8 cellular contexts compared by ENCODE assay signal in the genomic region with DNA sequence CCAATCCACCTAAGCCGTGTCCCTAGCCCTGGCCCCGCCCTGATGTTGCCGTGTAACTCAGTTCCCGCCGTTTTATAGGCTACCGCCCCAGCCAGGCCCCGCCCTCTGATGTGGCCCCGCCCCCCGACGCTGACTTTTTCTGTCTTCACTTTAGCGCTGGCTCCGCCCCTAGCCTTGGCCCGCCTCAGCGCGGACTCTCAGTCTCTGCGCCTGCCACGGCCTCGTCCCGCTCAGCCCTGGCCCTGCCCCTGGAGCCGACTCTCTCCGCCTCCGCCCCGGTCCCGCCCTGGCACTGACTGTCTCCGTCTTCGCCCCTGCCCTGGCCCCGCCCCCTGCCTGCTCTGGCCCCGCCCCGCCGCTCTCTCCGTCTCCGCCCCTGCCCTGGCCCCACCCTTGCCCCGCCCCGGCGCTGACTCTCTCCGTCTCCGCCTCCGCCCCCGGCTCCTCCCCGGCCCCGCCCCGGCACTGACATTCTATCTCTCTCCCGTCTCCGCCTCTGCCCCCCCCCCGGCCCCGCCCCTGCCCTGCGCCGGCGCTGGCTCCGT. TPM values are rescaled to one million over a fixed set of nuclear protein-coding genes. Genes with fewer than 3 reads are reported as not detected.
DNase-seq lines count a peak whose midpoint lies in the region; ATAC-seq and TF ChIP-seq lines count a peak whose summit lies in the region.

No MANE protein-coding gene starts in this region.

- ATAC-seq in GM19035 (IDR thresholded peaks at IDR 0.05; ENCODE audit: unreplicated experiment) (peak; percentile 82), HG03342 (IDR thresholded peaks at IDR 0.05; ENCODE audit: unreplicated experiment) (peak; percentile 78)
- ATAC-seq in activated CD4-positive, CD25-positive, alpha-beta regulatory T cell treated with anti-CD3 and anti-CD28 coated beads, Interleukin-2, amount 50 U/mL, for 24 hours = peak; percentile 91 to 94
- ATAC-seq in central memory CD8-positive, alpha-beta T cell (replicated peaks; ENCODE audit: extremely low read depth, poor library complexity, severe bottlenecking) = peak; percentile 90

- no peaks in the 10 kb centered on the region for H3K9me3 Mint-ChIP-seq in central memory CD8-positive, alpha-beta T cell

- peak overlapping the region; percentile 89 for H3K4me3 Mint-ChIP-seq in central memory CD8-positive, alpha-beta T cell

- H3K36me3 Mint-ChIP-seq in central memory CD8-positive, alpha-beta T cell (ENCODE audit: insufficient read depth) = peaks cover 18% of the 10 kb centered on the region

- H3K36me3 ChIP-seq in kidney epithelial cell (ENCODE audit: control insufficient read depth, insufficient read depth, low read length) = no peaks in the 10 kb centered on the region

- DNase-seq in AG09309 (ENCODE audit: low read depth) (peak; percentile 71), NCI-H446 (lab: John Stamatoyannopoulos, UW) (peak; percentile 97 to 99), kidney epithelial cell (ENCODE audit: low read depth) (peak; percentile 83)
- DNase-seq in central memory CD8-positive, alpha-beta T cell (ENCODE audit: low spot score in 2 of 2) = peak; percentile 95 to 99
- DNase-seq in stimulated activated CD4-positive, alpha-beta T cell treated with anti-CD3 and anti-CD28 coated beads, Interleukin-15, amount 100 ng/mL, for 24 hours = peak; percentile 99

- H3K27me3 ChIP-seq in kidney epithelial cell (ENCODE audit: control insufficient read depth, insufficient read depth, low read length) = no peaks in the 10 kb centered on the region

- peaks cover 16% of the 10 kb centered on the region for H3K4me1 Mint-ChIP-seq in central memory CD8-positive, alpha-beta T cell

- H3K27me3 Mint-ChIP-seq in central memory CD8-positive, alpha-beta T cell = peaks cover 5% of the 10 kb centered on the region

- H3K4me3 ChIP-seq in AG09309 (ENCODE audit: control insufficient read depth, low read depth, low read length) = peak overlapping the region; percentile 36
- H3K4me3 ChIP-seq in kidney epithelial cell (ENCODE audit: low read depth, low read length) = peak overlapping the region; percentile 34

- no peak for TF ChIP-seq CTCF in AG09309 (IDR thresholded peaks at IDR 0.05; ENCODE audit: control insufficient read depth, insufficient read depth, low read depth, low read length, missing control alignments)
- TF ChIP-seq CTCF in kidney epithelial cell (IDR thresholded peaks at IDR 0.05; ENCODE audit: insufficient read depth, low read length, poor library complexity, severe bottlenecking) = no peak

- peak overlapping the region; percentile 95 for H3K27ac Mint-ChIP-seq in central memory CD8-positive, alpha-beta T cell (ENCODE audit: low read depth)

RNA-seq across cellular contexts. Expression of a gene that starts 5.2 kb away (rescaled TPM):
- 0.04 TPM in 1 of 2 replicates, not detected in the other for total RNA-seq in kidney epithelial cell

RNA-seq across cellular contexts. Expression of a gene that starts 39.4 kb away (rescaled TPM):
- 2.6 and 3.1 TPM in 2 replicates for total RNA-seq in kidney epithelial cell

Comparison
In these comparisons a context has a peak if more than half of its experiments do, and no peak if none do; other contexts are left out.
1. Peak in every context shown above with its lines: DNase-seq, ATAC-seq and H3K4me3 ChIP-seq.